ENCODE assay signal across 2 cellular contexts in the genomic region with DNA sequence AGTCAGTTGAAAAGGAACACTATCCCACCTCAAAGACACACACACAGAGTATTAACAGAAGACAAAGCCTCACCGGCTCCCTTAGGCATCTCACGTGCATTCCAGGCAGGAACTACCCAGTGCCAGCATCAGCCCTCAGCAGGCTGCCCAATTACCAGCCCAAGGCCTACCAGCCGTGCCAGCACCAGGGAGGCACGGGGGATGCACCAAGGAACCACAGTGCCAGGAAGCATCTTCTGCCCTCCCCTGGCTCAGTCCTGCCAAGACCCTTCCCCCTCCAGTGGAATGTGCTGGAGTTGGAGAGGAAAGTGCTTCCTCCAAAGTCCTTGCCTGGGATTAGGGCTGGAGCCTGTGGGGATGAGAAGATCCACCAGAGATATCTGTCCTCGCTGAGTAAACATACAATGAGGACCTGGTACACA.
TF ChIP-seq lines count a peak whose summit lies in the region.

No MANE protein-coding gene starts in this region.

TF ChIP-seq in HepG2, 621 proteins besides CTCF, POLR2A, EP300 and RAD21 (continues in another document):
- TF ChIP-seq ZNF766 (CRISPR knock-in tag; IDR thresholded peaks at IDR 0.05; ENCODE audit: borderline replicate concordance), result no peak
- TF ChIP-seq, protein P1, sequence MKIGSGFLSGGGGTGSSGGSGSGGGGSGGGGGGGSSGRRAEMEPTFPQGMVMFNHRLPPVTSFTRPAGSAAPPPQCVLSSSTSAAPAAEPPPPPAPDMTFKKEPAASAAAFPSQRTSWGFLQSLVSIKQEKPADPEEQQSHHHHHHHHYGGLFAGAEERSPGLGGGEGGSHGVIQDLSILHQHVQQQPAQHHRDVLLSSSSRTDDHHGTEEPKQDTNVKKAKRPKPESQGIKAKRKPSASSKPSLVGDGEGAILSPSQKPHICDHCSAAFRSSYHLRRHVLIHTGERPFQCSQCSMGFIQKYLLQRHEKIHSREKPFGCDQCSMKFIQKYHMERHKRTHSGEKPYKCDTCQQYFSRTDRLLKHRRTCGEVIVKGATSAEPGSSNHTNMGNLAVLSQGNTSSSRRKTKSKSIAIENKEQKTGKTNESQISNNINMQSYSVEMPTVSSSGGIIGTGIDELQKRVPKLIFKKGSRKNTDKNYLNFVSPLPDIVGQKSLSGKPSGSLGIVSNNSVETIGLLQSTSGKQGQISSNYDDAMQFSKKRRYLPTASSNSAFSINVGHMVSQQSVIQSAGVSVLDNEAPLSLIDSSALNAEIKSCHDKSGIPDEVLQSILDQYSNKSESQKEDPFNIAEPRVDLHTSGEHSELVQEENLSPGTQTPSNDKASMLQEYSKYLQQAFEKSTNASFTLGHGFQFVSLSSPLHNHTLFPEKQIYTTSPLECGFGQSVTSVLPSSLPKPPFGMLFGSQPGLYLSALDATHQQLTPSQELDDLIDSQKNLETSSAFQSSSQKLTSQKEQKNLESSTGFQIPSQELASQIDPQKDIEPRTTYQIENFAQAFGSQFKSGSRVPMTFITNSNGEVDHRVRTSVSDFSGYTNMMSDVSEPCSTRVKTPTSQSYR (CRISPR knock-in tag; IDR thresholded peaks at IDR 0.05; ENCODE audit: borderline replicate concordance), result 0 out of 2 replicates have a peak, but pooled peaks have one; percentile 15
- no peak for TF ChIP-seq ZNF615 (CRISPR knock-in tag; IDR thresholded peaks at IDR 0.05; ENCODE audit: borderline replicate concordance)
- no peak for TF ChIP-seq SYNCRIP (IDR thresholded peaks at IDR 0.05; ENCODE audit: insufficient read depth, low read depth, low read length)
- TF ChIP-seq HOXA3 (CRISPR knock-in tag; IDR thresholded peaks at IDR 0.05), result no peak
- TF ChIP-seq, protein P2, sequence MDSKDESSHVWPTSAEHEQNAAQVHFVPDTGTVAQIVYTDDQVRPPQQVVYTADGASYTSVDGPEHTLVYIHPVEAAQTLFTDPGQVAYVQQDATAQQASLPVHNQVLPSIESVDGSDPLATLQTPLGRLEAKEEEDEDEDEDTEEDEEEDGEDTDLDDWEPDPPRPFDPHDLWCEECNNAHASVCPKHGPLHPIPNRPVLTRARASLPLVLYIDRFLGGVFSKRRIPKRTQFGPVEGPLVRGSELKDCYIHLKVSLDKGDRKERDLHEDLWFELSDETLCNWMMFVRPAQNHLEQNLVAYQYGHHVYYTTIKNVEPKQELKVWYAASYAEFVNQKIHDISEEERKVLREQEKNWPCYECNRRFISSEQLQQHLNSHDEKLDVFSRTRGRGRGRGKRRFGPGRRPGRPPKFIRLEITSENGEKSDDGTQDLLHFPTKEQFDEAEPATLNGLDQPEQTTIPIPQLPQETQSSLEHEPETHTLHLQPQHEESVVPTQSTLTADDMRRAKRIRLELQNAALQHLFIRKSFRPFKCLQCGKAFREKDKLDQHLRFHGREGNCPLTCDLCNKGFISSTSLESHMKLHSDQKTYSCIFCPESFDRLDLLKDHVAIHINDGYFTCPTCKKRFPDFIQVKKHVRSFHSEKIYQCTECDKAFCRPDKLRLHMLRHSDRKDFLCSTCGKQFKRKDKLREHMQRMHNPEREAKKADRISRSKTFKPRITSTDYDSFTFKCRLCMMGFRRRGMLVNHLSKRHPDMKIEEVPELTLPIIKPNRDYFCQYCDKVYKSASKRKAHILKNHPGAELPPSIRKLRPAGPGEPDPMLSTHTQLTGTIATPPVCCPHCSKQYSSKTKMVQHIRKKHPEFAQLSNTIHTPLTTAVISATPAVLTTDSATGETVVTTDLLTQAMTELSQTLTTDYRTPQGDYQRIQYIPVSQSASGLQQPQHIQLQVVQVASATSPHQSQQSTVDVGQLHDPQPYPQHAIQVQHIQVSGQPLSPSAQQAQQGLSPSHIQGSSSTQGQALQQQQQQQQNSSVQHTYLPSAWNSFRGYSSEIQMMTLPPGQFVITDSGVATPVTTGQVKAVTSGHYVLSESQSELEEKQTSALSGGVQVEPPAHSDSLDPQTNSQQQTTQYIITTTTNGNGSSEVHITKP (CRISPR knock-in tag; IDR thresholded peaks at IDR 0.05; ENCODE audit: low read depth), result no peak
- TF ChIP-seq, protein P3, sequence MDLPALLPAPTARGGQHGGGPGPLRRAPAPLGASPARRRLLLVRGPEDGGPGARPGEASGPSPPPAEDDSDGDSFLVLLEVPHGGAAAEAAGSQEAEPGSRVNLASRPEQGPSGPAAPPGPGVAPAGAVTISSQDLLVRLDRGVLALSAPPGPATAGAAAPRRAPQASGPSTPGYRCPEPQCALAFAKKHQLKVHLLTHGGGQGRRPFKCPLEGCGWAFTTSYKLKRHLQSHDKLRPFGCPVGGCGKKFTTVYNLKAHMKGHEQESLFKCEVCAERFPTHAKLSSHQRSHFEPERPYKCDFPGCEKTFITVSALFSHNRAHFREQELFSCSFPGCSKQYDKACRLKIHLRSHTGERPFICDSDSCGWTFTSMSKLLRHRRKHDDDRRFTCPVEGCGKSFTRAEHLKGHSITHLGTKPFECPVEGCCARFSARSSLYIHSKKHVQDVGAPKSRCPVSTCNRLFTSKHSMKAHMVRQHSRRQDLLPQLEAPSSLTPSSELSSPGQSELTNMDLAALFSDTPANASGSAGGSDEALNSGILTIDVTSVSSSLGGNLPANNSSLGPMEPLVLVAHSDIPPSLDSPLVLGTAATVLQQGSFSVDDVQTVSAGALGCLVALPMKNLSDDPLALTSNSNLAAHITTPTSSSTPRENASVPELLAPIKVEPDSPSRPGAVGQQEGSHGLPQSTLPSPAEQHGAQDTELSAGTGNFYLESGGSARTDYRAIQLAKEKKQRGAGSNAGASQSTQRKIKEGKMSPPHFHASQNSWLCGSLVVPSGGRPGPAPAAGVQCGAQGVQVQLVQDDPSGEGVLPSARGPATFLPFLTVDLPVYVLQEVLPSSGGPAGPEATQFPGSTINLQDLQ (CRISPR knock-in tag; IDR thresholded peaks at IDR 0.05), result no peak
- TF ChIP-seq ZFP90 (CRISPR knock-in tag; IDR thresholded peaks at IDR 0.05; ENCODE audit: borderline replicate concordance), result 0 out of 2 replicates have a peak, but pooled peaks have one; percentile 38
- TF ChIP-seq SRSF1 (optimal IDR thresholded peaks at IDR 0.05; ENCODE audit: low read depth, low read length), result no peak
- TF ChIP-seq FOXA1 (IDR thresholded peaks at IDR 0.05), result no peak
- TF ChIP-seq FOXA1 (CRISPR knock-in tag; IDR thresholded peaks at IDR 0.05), result peak; percentile 51

TF ChIP-seq in SK-N-SH treated with all-trans-retinoic acid at 6 μM for 48 hours, 23 proteins besides CTCF, POLR2A, EP300 and RAD21:
- TF ChIP-seq, protein P4, sequence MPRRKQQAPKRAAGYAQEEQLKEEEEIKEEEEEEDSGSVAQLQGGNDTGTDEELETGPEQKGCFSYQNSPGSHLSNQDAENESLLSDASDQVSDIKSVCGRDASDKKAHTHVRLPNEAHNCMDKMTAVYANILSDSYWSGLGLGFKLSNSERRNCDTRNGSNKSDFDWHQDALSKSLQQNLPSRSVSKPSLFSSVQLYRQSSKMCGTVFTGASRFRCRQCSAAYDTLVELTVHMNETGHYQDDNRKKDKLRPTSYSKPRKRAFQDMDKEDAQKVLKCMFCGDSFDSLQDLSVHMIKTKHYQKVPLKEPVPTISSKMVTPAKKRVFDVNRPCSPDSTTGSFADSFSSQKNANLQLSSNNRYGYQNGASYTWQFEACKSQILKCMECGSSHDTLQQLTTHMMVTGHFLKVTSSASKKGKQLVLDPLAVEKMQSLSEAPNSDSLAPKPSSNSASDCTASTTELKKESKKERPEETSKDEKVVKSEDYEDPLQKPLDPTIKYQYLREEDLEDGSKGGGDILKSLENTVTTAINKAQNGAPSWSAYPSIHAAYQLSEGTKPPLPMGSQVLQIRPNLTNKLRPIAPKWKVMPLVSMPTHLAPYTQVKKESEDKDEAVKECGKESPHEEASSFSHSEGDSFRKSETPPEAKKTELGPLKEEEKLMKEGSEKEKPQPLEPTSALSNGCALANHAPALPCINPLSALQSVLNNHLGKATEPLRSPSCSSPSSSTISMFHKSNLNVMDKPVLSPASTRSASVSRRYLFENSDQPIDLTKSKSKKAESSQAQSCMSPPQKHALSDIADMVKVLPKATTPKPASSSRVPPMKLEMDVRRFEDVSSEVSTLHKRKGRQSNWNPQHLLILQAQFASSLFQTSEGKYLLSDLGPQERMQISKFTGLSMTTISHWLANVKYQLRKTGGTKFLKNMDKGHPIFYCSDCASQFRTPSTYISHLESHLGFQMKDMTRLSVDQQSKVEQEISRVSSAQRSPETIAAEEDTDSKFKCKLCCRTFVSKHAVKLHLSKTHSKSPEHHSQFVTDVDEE (CRISPR knock-in tag; IDR thresholded peaks at IDR 0.05), result 0 out of 2 replicates have a peak, but pooled peaks have one; percentile 26
- TF ChIP-seq SNAI2 (CRISPR knock-in tag; IDR thresholded peaks at IDR 0.05), result no peak
